ENCODE assay signal across 17 cellular contexts in genomic region chr5:10503997-10504761, GRCh38. TPM values are rescaled to one million over a fixed set of nuclear protein-coding genes. Genes with fewer than 3 reads are reported as not detected.
A peak's percentile ranks its signal among the peaks of the same experiment; 100 is the strongest.
DNase-seq lines count a peak whose midpoint lies in the region; ATAC-seq and TF ChIP-seq lines count a peak whose summit lies in the region.
"Had no signal": no experiment of that assay in that cellular context is flagged by ENCODE, and none has a peak within 500 bp of the region (broad histone marks: within the 10 kb centered on the region; RNA-seq: fewer than 3 reads in every experiment).

No MANE protein-coding gene starts in this region.

- no TSS peak for BruUV-seq in Caco-2 (replicated peaks; lab: Mats Ljungman, UMichigan)

- H3K4me3 Mint-ChIP-seq in Caco-2 (ENCODE audit: unreplicated experiment): no peak overlapping the region
- H3K4me3 Mint-ChIP-seq in activated naive CD8-positive, alpha-beta T cell treated with anti-CD3 and anti-CD28 coated beads for 36 hours: no peak overlapping the region
- no peak overlapping the region for H3K4me3 Mint-ChIP-seq in type B pancreatic cell
- H3K4me3 Mint-ChIP-seq: activated CD8-positive, alpha-beta T cell treated with anti-CD3 and anti-CD28 coated beads for 36 hours; immature natural killer cell had no signal

- TF ChIP-seq CTCF in Caco-2 (IDR thresholded peaks at IDR 0.05; ENCODE audit: insufficient read depth in 1 of 2, low read depth in 1 of 2, low read length in 1 of 2, severe bottlenecking in 1 of 2, unreplicated experiment in 1 of 2) (no peak), NB4 (IDR thresholded peaks at IDR 0.05; ENCODE audit: low read depth, low read length) (no peak), body of pancreas (IDR thresholded peaks at IDR 0.05) (no peak), type B pancreatic cell (conservative IDR thresholded peaks at IDR 0.05) (no peak)

- CTCF ChIA-PET in Caco-2 (lab: Charles Lee): no interaction called here

- POLR2A ChIA-PET in Caco-2 (lab: Charles Lee): no interaction called here

- 46 to 60% methylated on average over 5 to 8 of the region's 8 CpGs for WGBS in body of pancreas, 2 donors

- intact Hi-C loops in Caco-2 (cut with micrococcal nuclease; ENCODE audit: unreplicated experiment): no loop called here
- intact Hi-C loops in body of pancreas (cut with DNase I): no loop called here

- H3K27ac Mint-ChIP-seq in Caco-2 (ENCODE audit: unreplicated experiment) (no peak overlapping the region), type B pancreatic cell (no peak overlapping the region)
- H3K27ac Mint-ChIP-seq in activated naive CD8-positive, alpha-beta T cell treated with anti-CD3 and anti-CD28 coated beads for 36 hours: no peak overlapping the region
- H3K27ac Mint-ChIP-seq: activated CD8-positive, alpha-beta T cell treated with anti-CD3 and anti-CD28 coated beads for 36 hours; activated T-helper 2 cell treated with anti-CD3 and anti-CD28 coated beads, Interferon-gamma antibody, Interleukin-2, Interleukin-4, amounts not matched to agents 10 μg/mL and 5 μg/mL and 100 μg/mL, durations not matched to agents 14 hours and 24 hours and 36 hours; immature natural killer cell; progenitor cell of endocrine pancreas had no signal

- H3K36me3 Mint-ChIP-seq in Caco-2 (ENCODE audit: insufficient read depth, unreplicated experiment) (no peaks in the 10 kb centered on the region), type B pancreatic cell (no peaks in the 10 kb centered on the region)
- no peaks in the 10 kb centered on the region for H3K36me3 Mint-ChIP-seq in activated naive CD8-positive, alpha-beta T cell treated with anti-CD3 and anti-CD28 coated beads for 36 hours

- ATAC-seq in body of pancreas (peak; percentile 58), GM18505 (IDR thresholded peaks at IDR 0.05; ENCODE audit: unreplicated experiment) (no peak), HG03460 (IDR thresholded peaks at IDR 0.05; ENCODE audit: unreplicated experiment) (no peak)
- ATAC-seq: activated CD8-positive, alpha-beta T cell treated with anti-CD3 and anti-CD28 coated beads for 36 hours had no signal

- H3K27me3 ChIP-seq in Caco-2 (replicated peaks; ENCODE audit: control insufficient read depth, insufficient read depth, low read length) (no peaks in the 10 kb centered on the region), body of pancreas (no peaks in the 10 kb centered on the region)
- H3K27me3 ChIP-seq: tibial artery had no signal

- TF ChIP-seq POLR2A in NB4 (IDR thresholded peaks at IDR 0.05; ENCODE audit: extremely low read depth, insufficient read length) (no peak), body of pancreas (IDR thresholded peaks at IDR 0.05) (no peak), GM18505 (IDR thresholded peaks at IDR 0.05; ENCODE audit: borderline replicate concordance, extremely low read depth, insufficient read depth, insufficient read length) (no peak)

- H3K36me3 ChIP-seq in Caco-2 (ENCODE audit: control insufficient read depth, insufficient read depth, low read length) (no peaks in the 10 kb centered on the region), body of pancreas (replicated peaks in 1 of 2; ENCODE audit: insufficient read depth in 1 of 2, low read depth in 2 of 2) (no peaks in the 10 kb centered on the region)
- H3K36me3 ChIP-seq: tibial artery had no signal

- no peaks in the 10 kb centered on the region for H3K9me3 Mint-ChIP-seq in Caco-2 (ENCODE audit: unreplicated experiment)
- H3K9me3 Mint-ChIP-seq in activated naive CD8-positive, alpha-beta T cell treated with anti-CD3 and anti-CD28 coated beads for 36 hours: no peaks in the 10 kb centered on the region
- no peaks in the 10 kb centered on the region for H3K9me3 Mint-ChIP-seq in type B pancreatic cell
- H3K9me3 Mint-ChIP-seq: activated CD8-positive, alpha-beta T cell treated with anti-CD3 and anti-CD28 coated beads for 36 hours; activated T-helper 2 cell treated with anti-CD3 and anti-CD28 coated beads, Interferon-gamma antibody, Interleukin-2, Interleukin-4, amounts not matched to agents 10 μg/mL and 5 μg/mL and 100 μg/mL, durations not matched to agents 14 hours and 24 hours and 36 hours; immature natural killer cell had no signal

- peak; percentile 33 to 70 for DNase-seq in Caco-2
- peak; percentile 65 for DNase-seq in NB4 (ENCODE audit: low read depth)
- DNase-seq in body of pancreas: peak; percentile 22 to 55 (median 44)
- DNase-seq in lung microvascular endothelial cell (ENCODE audit: low read depth in 2 of 2): peak; percentile 20 to 38
- DNase-seq in activated naive CD8-positive, alpha-beta T cell treated with anti-CD3 and anti-CD28 coated beads for 36 hours: no peak
- DNase-seq in type B pancreatic cell (ENCODE audit: extremely low spot score, unreplicated experiment): no peak
- DNase-seq: activated CD8-positive, alpha-beta T cell treated with anti-CD3 and anti-CD28 coated beads for 36 hours; EL; foreskin fibroblast; immature natural killer cell; NCI-H510A treated with DMSO at 0.1 percent for 48 hours; stimulated activated CD4-positive, alpha-beta T cell treated with anti-CD3 and anti-CD28 coated beads, Interleukin-1b, Interleukin-23, amount 100 ng/mL, for 48 hours; tibial artery had no signal

- H3K4me3 ChIP-seq in Caco-2 (ENCODE audit: low read depth, low read length) (no peak overlapping the region), NB4 (ENCODE audit: low read depth, low read length) (no peak overlapping the region), body of pancreas (no peak overlapping the region)
- H3K4me3 ChIP-seq: tibial artery had no signal

- no peaks in the 10 kb centered on the region for H3K9me3 ChIP-seq in Caco-2
- H3K9me3 ChIP-seq in body of pancreas: no peaks in the 10 kb centered on the region
- H3K9me3 ChIP-seq: tibial artery had no signal

- H3K4me1 Mint-ChIP-seq in Caco-2 (ENCODE audit: low read depth, unreplicated experiment) (peaks cover 13% of the 10 kb centered on the region), type B pancreatic cell (ENCODE audit: unreplicated experiment) (peaks cover 26% of the 10 kb centered on the region)
- H3K4me1 Mint-ChIP-seq in activated naive CD8-positive, alpha-beta T cell treated with anti-CD3 and anti-CD28 coated beads for 36 hours: no peaks in the 10 kb centered on the region
- H3K4me1 Mint-ChIP-seq: immature natural killer cell had no signal

- H3K4me1 ChIP-seq in Caco-2: peaks cover 31% of the 10 kb centered on the region
- peaks cover 9% of the 10 kb centered on the region for H3K4me1 ChIP-seq in body of pancreas
- H3K4me1 ChIP-seq: tibial artery had no signal

- H3K27me3 Mint-ChIP-seq in Caco-2 (ENCODE audit: insufficient read depth, unreplicated experiment) (no peaks in the 10 kb centered on the region), type B pancreatic cell (no peaks in the 10 kb centered on the region)
- H3K27me3 Mint-ChIP-seq in activated naive CD8-positive, alpha-beta T cell treated with anti-CD3 and anti-CD28 coated beads for 36 hours: no peaks in the 10 kb centered on the region
- H3K27me3 Mint-ChIP-seq: activated CD8-positive, alpha-beta T cell treated with anti-CD3 and anti-CD28 coated beads for 36 hours had no signal

- H3K27ac ChIP-seq in body of pancreas: peak overlapping the region in 3 of 4 donors; percentile 10 to 34 (median 21)
- H3K27ac ChIP-seq: tibial artery had no signal

RNA-seq across cellular contexts. Expression of gene ANKRD33B, which starts 59.7 kb away (rescaled TPM):
- total RNA-seq in Caco-2 (2022): 22.8 and 25.3 TPM in 2 replicates
- 1 to 10 TPM; 2.3 to 3.9 TPM for total RNA-seq in body of pancreas
- 1.4 and 2.6 TPM in 2 replicates for total RNA-seq in lung microvascular endothelial cell
- 10 to 100 TPM in 1 of 2 experiments, 1 to 10 TPM in 1; 9.8 to 10.2 TPM for total RNA-seq in activated naive CD8-positive, alpha-beta T cell treated with anti-CD3 and anti-CD28 coated beads for 36 hours
- 3.4 and 5.4 TPM in 2 replicates for total RNA-seq in type B pancreatic cell (ENCODE audit: low replicate concordance)

Comparison
In these comparisons a context has a peak if more than half of its experiments do, and no peak if none do; other contexts are left out.
1. DNase-seq: peak in Caco-2 (2 of 2), NB4 (single experiment), body of pancreas (4 of 4) and lung microvascular endothelial cell (2 of 2); none in activated naive CD8-positive, alpha-beta T cell treated with anti-CD3 and anti-CD28 coated beads for 36 hours (single experiment) and type B pancreatic cell (single experiment).